26 cellular contexts compared by ENCODE assay signal in the genomic region with DNA sequence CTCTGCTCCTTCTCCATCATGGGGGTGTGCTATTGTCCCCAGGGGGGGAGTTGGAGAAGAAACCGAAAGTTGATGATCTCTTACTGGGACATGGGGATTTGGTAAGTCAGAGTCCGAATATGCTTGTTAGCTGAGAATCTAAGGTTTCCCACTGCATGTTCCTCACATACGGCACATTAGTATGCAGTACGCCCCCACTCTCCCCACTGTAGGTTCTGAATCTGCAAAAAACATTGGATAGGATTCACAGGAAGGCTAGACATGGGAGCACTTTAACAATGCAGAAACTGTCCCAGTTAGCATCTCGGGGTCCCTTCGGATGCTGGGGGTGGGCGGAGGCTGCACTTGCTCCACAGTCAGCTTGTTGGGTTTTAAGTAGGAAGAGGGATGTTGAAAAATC.
"Had no signal": no experiment of that assay in that cellular context is flagged by ENCODE, and none has a peak within 500 bp of the region (broad histone marks: within the 10 kb centered on the region; RNA-seq: fewer than 3 reads in every experiment).

No MANE protein-coding gene starts in this region.

- H3K9me3 ChIP-seq: colonic mucosa, gastroesophageal sphincter, heart left ventricle, right atrium auricular region, suprapubic skin, transverse colon, upper lobe of right lung, uterus had no signal

- H3K27me3 Mint-ChIP-seq: naive thymus-derived CD4-positive, alpha-beta T cell; progenitor cell of endocrine pancreas; stimulated activated naive B cell treated with anti-CD40 and anti-IgM and Interleukin-4, amounts not matched to agents 10 μg/mL and 1 μg/mL and 100 μg/mL, for 72 hours; stimulated activated naive CD8-positive, alpha-beta T cell treated with anti-CD3 and anti-CD28 coated beads, Interleukin-15, Interleukin-2, amounts not matched to agents 100 ng/mL and 50 ng/mL, for 24 hours had no signal

- DNase-seq: colonic mucosa; dermis blood vessel endothelial cell; effector memory CD4-positive, alpha-beta T cell; erythroblast; heart left ventricle; kidney; mesenchymal stem cell; midbrain; naive thymus-derived CD4-positive, alpha-beta T cell; stimulated activated CD4-positive, alpha-beta T cell treated with anti-CD3 and anti-CD28 coated beads, Interleukin-2, amount 100 ng/mL, for 24 hours; stimulated activated CD4-positive, alpha-beta T cell treated with anti-CD3 and anti-CD28 coated beads, Interleukin-4, amount 100 ng/mL, for 24 hours; stimulated activated naive B cell treated with anti-CD40 and anti-IgM and Interleukin-4, amounts not matched to agents 10 μg/mL and 1 μg/mL and 100 μg/mL, for 72 hours; transverse colon; upper lobe of right lung; uterus had no signal

- H3K4me3 Mint-ChIP-seq: naive thymus-derived CD4-positive, alpha-beta T cell; nephron; neural progenitor cell; stimulated activated naive B cell treated with anti-CD40 and anti-IgM and Interleukin-4, amounts not matched to agents 10 μg/mL and 1 μg/mL and 100 μg/mL, for 72 hours; stimulated activated naive CD8-positive, alpha-beta T cell treated with anti-CD3 and anti-CD28 coated beads, Interleukin-15, Interleukin-2, amounts not matched to agents 100 ng/mL and 50 ng/mL, for 24 hours had no signal

- H3K9me3 Mint-ChIP-seq: naive thymus-derived CD4-positive, alpha-beta T cell; nephron; neural progenitor cell; stimulated activated naive B cell treated with anti-CD40 and anti-IgM and Interleukin-4, amounts not matched to agents 10 μg/mL and 1 μg/mL and 100 μg/mL, for 72 hours; stimulated activated naive CD8-positive, alpha-beta T cell treated with anti-CD3 and anti-CD28 coated beads, Interleukin-15, Interleukin-2, amounts not matched to agents 100 ng/mL and 50 ng/mL, for 24 hours had no signal

- H3K27ac Mint-ChIP-seq: nephron; neural progenitor cell; progenitor cell of endocrine pancreas; stimulated activated naive CD8-positive, alpha-beta T cell treated with anti-CD3 and anti-CD28 coated beads, Interleukin-15, Interleukin-2, amounts not matched to agents 100 ng/mL and 50 ng/mL, for 24 hours had no signal

- H3K27me3 ChIP-seq: colonic mucosa, gastroesophageal sphincter, heart left ventricle, hepatocyte, neural progenitor cell, right atrium auricular region, suprapubic skin, transverse colon, upper lobe of right lung, uterus had no signal

- H3K36me3 ChIP-seq: colonic mucosa, neural progenitor cell, transverse colon, uterus had no signal

- ATAC-seq: gastroesophageal sphincter; heart left ventricle; left lobe of liver; naive thymus-derived CD4-positive, alpha-beta T cell; sciatic nerve; stimulated activated naive B cell treated with anti-CD40 and anti-IgM and Interleukin-4, amounts not matched to agents 10 μg/mL and 1 μg/mL and 100 μg/mL, for 72 hours; upper lobe of right lung had no signal

- H3K4me3 ChIP-seq: colonic mucosa, gastroesophageal sphincter, heart left ventricle, hepatocyte, neural progenitor cell, right atrium auricular region, suprapubic skin, transverse colon, upper lobe of right lung, uterus had no signal

- H3K27ac ChIP-seq: colonic mucosa, gastroesophageal sphincter, heart left ventricle, hepatocyte, neural progenitor cell, parathyroid adenoma, right atrium auricular region, suprapubic skin, upper lobe of right lung, uterus had no signal
